ENCODE assay signal across 8 cellular contexts in genomic region chr12:108691995-108692808, GRCh38. TPM values are rescaled to one million over a fixed set of nuclear protein-coding genes. Genes with fewer than 3 reads are reported as not detected.
DNase-seq lines count a peak whose midpoint lies in the region; ATAC-seq and TF ChIP-seq lines count a peak whose summit lies in the region.

No MANE protein-coding gene starts in this region.

- H3K36me3 Mint-ChIP-seq in activated CD8-positive, alpha-beta memory T cell treated with anti-CD3 and anti-CD28 coated beads, Interleukin-2, amount 10 ng/mL, durations not matched to agents 7 days and 5 days: peaks cover 8% of the 10 kb centered on the region
- no peaks in the 10 kb centered on the region for H3K36me3 Mint-ChIP-seq in mesothelial cell of epicardium

- peaks cover 47% of the 10 kb centered on the region for H3K4me1 ChIP-seq in HUES48 (ENCODE audit: control insufficient read depth, insufficient read depth, low read length)
- peaks cover 66% of the 10 kb centered on the region for H3K4me1 ChIP-seq in RWPE2 (ENCODE audit: insufficient read depth, poor library complexity, severe bottlenecking)
- H3K4me1 ChIP-seq in colonic mucosa: peaks cover 8% of the 10 kb centered on the region
- peaks cover 28 to 55% of the 10 kb centered on the region in 2 donors for H3K4me1 ChIP-seq in uterus

- H3K27me3 Mint-ChIP-seq in activated CD8-positive, alpha-beta memory T cell treated with anti-CD3 and anti-CD28 coated beads, Interleukin-2, amount 10 ng/mL, durations not matched to agents 7 days and 5 days: no peaks in the 10 kb centered on the region
- no peaks in the 10 kb centered on the region for H3K27me3 Mint-ChIP-seq in mesothelial cell of epicardium (ENCODE audit: low read depth)

- peaks cover 75% of the 10 kb centered on the region for H3K4me1 Mint-ChIP-seq in activated CD8-positive, alpha-beta memory T cell treated with anti-CD3 and anti-CD28 coated beads, Interleukin-2, amount 10 ng/mL, durations not matched to agents 7 days and 5 days
- peaks cover 67% of the 10 kb centered on the region for H3K4me1 Mint-ChIP-seq in mesothelial cell of epicardium

- H3K27me3 ChIP-seq in HUES48 (ENCODE audit: control insufficient read depth, insufficient read depth, low read length) (no peaks in the 10 kb centered on the region), RWPE2 (ENCODE audit: insufficient read depth, poor library complexity, severe bottlenecking) (no peaks in the 10 kb centered on the region), colonic mucosa (no peaks in the 10 kb centered on the region), uterus (no peaks in the 10 kb centered on the region)

- peak overlapping the region; percentile 34; the same call in 1 of the 2 replicates for H3K9ac ChIP-seq in HUES48 (ENCODE audit: low read depth, low read length)
- H3K9ac ChIP-seq in colonic mucosa (ENCODE audit: low read depth in 2 of 2, low read length in 2 of 2): peak overlapping the region; percentile 54 to 84

- H3K27ac ChIP-seq in HUES48 (ENCODE audit: low read depth, low read length): peak overlapping the region; percentile 94
- peak overlapping the region; percentile 99 for H3K27ac ChIP-seq in RWPE2 (ENCODE audit: poor library complexity, severe bottlenecking)
- peak overlapping the region; percentile 67 for H3K27ac ChIP-seq in colonic mucosa
- peak overlapping the region; percentile 95 to 99 for H3K27ac ChIP-seq in uterus

- H3K9me3 Mint-ChIP-seq in activated CD8-positive, alpha-beta memory T cell treated with anti-CD3 and anti-CD28 coated beads, Interleukin-2, amount 10 ng/mL, durations not matched to agents 7 days and 5 days (ENCODE audit: low read depth): no peaks in the 10 kb centered on the region
- H3K9me3 Mint-ChIP-seq in mesothelial cell of epicardium: no peaks in the 10 kb centered on the region

- peak; percentile 8 for ATAC-seq in activated CD8-positive, alpha-beta memory T cell treated with anti-CD3 and anti-CD28 coated beads, Interleukin-2, amount 10 ng/mL, durations not matched to agents 7 days and 5 days
- ATAC-seq in RWPE2 (ENCODE audit: low read depth) (peak; percentile 1; the same call in 2 of the 3 replicates), HG03521 (IDR thresholded peaks at IDR 0.05; ENCODE audit: unreplicated experiment) (no peak)

- H3K4me3 ChIP-seq in HUES48 (ENCODE audit: low read depth, low read length): no peak overlapping the region
- no peak overlapping the region for H3K4me3 ChIP-seq in RWPE2 (ENCODE audit: severe bottlenecking)
- H3K4me3 ChIP-seq in colonic mucosa: no peak overlapping the region
- H3K4me3 ChIP-seq in uterus: no peak overlapping the region

- CTCF ChIA-PET in activated CD8-positive, alpha-beta memory T cell treated with anti-CD3 and anti-CD28 coated beads, Interleukin-2, amount 10 ng/mL, durations not matched to agents 7 days and 5 days (lab: Charles Lee): interaction anchor here (1.3 to 3.5 kb wide), 7 partner anchors 10 to 135 kb away, joined by 3 to 27 read pairs (median 7); partner anchors contain the start of gene SELPLG

- H3K27ac Mint-ChIP-seq in activated CD8-positive, alpha-beta memory T cell treated with anti-CD3 and anti-CD28 coated beads, Interleukin-2, amount 10 ng/mL, durations not matched to agents 7 days and 5 days: peak overlapping the region; percentile 90
- peak overlapping the region; percentile 94 for H3K27ac Mint-ChIP-seq in mesothelial cell of epicardium

- H3K9me3 ChIP-seq in HUES48 (ENCODE audit: control insufficient read depth, insufficient read depth, low read length): no peaks in the 10 kb centered on the region
- no peaks in the 10 kb centered on the region for H3K9me3 ChIP-seq in RWPE2 (ENCODE audit: severe bottlenecking)
- no peaks in the 10 kb centered on the region for H3K9me3 ChIP-seq in colonic mucosa
- H3K9me3 ChIP-seq in uterus: no peaks in the 10 kb centered on the region

- no peak for DNase-seq in activated CD8-positive, alpha-beta memory T cell treated with anti-CD3 and anti-CD28 coated beads, Interleukin-2, amount 10 ng/mL, durations not matched to agents 7 days and 5 days
- no peak for DNase-seq in activated CD8-positive, alpha-beta memory T cell treated with anti-CD3 and anti-CD28 coated beads, Interleukin-2, amount 50 U/mL, for 48 hours
- no peak for DNase-seq in RWPE2 (ENCODE audit: low spot score)
- peak; percentile 30 for DNase-seq in colonic mucosa
- DNase-seq in mesothelial cell of epicardium (ENCODE audit: low spot score in 2 of 2, unreplicated experiment in 2 of 2): no peak
- DNase-seq in uterus: no peak

- no peak for TF ChIP-seq CTCF in RWPE2 (IDR thresholded peaks at IDR 0.05; ENCODE audit: poor library complexity, severe bottlenecking)
- TF ChIP-seq CTCF in colonic mucosa (IDR thresholded peaks at IDR 0.05): no peak
- no peak for TF ChIP-seq CTCF in mesothelial cell of epicardium (IDR thresholded peaks at IDR 0.05; ENCODE audit: unreplicated experiment)
- no peak for TF ChIP-seq CTCF in uterus (IDR thresholded peaks at IDR 0.05)

- peak overlapping the region; percentile 31 for H3K4me3 Mint-ChIP-seq in activated CD8-positive, alpha-beta memory T cell treated with anti-CD3 and anti-CD28 coated beads, Interleukin-2, amount 10 ng/mL, durations not matched to agents 7 days and 5 days
- H3K4me3 Mint-ChIP-seq in mesothelial cell of epicardium: peak overlapping the region; percentile 34

- peaks cover 9% of the 10 kb centered on the region; the same call in 1 of the 2 replicates for H3K36me3 ChIP-seq in HUES48 (ENCODE audit: control insufficient read depth, insufficient read depth, low read length)
- peaks cover 20% of the 10 kb centered on the region for H3K36me3 ChIP-seq in RWPE2 (ENCODE audit: low read depth)
- H3K36me3 ChIP-seq in colonic mucosa: no peaks in the 10 kb centered on the region
- no peaks in the 10 kb centered on the region for H3K36me3 ChIP-seq in uterus

- no peak for TF ChIP-seq POLR2A in uterus (IDR thresholded peaks at IDR 0.05)

- intact Hi-C loops in colonic mucosa (cut with DNase I): no loop called here
- intact Hi-C loops in uterus (cut with DNase I; ENCODE audit: low total_unique reads): no loop called here

RNA-seq across cellular contexts. Expression of gene CORO1C, which starts 39.1 kb away (rescaled TPM):
- 10 to 100 TPM; 54.3 to 63.0 TPM for total RNA-seq in activated CD8-positive, alpha-beta memory T cell treated with anti-CD3 and anti-CD28 coated beads, Interleukin-2, amount 10 ng/mL, durations not matched to agents 7 days and 5 days
- total RNA-seq in colonic mucosa (100 to 1,000 TPM; 112 to 166 TPM), mesothelial cell of epicardium (61.8 to 65.3 TPM (median 64.8 TPM) in 3 replicates), uterus (100 to 1,000 TPM; 129 to 357 (median 235) TPM)

RNA-seq across cellular contexts. Expression of gene SELPLG, which starts 58.5 kb away (rescaled TPM):
- total RNA-seq in activated CD8-positive, alpha-beta memory T cell treated with anti-CD3 and anti-CD28 coated beads, Interleukin-2, amount 10 ng/mL, durations not matched to agents 7 days and 5 days: 100 to 1,000 TPM; 148 to 184 TPM
- total RNA-seq in colonic mucosa (1 to 10 TPM; 2.5 to 4.4 TPM), mesothelial cell of epicardium (0.33 to 0.47 TPM in 2 of 3 replicates, not detected in the other), uterus (1 to 10 TPM; 1.5 to 6.5 (median 2.9) TPM)

Comparison
In these comparisons a context has a peak if more than half of its experiments do, and no peak if none do; other contexts are left out.
1. RNA of gene SELPLG, which starts 58.5 kb away (total RNA-seq): 148 to 184 TPM in activated CD8-positive, alpha-beta memory T cell treated with anti-CD3 and anti-CD28 coated beads, Interleukin-2, amount 10 ng/mL, durations not matched to agents 7 days and 5 days; 2.5 to 4.4 TPM in colonic mucosa, 1.5 to 6.5 TPM in uterus and 0.33 to 0.47 TPM in mesothelial cell of epicardium; every median in the first group is over 10 times any median in the second.
2. Peak in every context shown above with its lines, with median percentiles within 50 percentile points of each other: H3K27ac ChIP-seq.